10 cellular contexts compared by ENCODE assay signal in the genomic region with DNA sequence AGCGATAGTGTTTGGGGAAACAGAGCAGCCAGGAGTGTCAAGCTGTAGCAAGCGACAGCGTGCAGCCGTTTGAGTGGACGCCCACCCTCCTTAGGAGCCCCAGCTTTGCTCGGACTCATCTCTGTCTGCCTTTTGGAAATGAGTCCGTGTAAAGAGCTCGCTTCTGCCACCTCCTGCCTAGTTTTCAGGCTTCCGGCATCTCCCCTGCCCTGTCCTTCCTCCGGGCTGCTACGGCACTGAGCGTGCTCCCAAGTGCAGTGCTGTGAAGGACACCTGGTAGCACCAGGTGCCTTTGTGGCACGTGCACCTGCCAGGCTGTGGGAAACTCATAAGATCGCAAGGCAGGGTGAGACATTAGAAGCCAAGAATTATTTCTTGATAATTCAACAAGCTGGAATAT.
DNase-seq lines count a peak whose midpoint lies in the region; ATAC-seq and TF ChIP-seq lines count a peak whose summit lies in the region.
"Had no signal": no experiment of that assay in that cellular context is flagged by ENCODE, and none has a peak within 500 bp of the region (broad histone marks: within the 10 kb centered on the region; RNA-seq: fewer than 3 reads in every experiment).

No MANE protein-coding gene starts in this region.

- H3K9me3 Mint-ChIP-seq in activated naive CD4-positive, alpha-beta T cell treated with anti-CD3 and anti-CD28 coated beads, Interleukin-2, amount 50 U/mL, for 72 hours = no peaks in the 10 kb centered on the region

- 33 to 50% methylated on average over 14 of the region's 14 CpGs for WGBS in thyroid gland, 2 donors

- no peak for ATAC-seq in activated naive CD4-positive, alpha-beta T cell treated with anti-CD3 and anti-CD28 coated beads, Interleukin-2, amount 50 U/mL, for 72 hours
- ATAC-seq in HG02763 (IDR thresholded peaks at IDR 0.05; ENCODE audit: unreplicated experiment) = no peak

- H3K27me3 ChIP-seq in WERI-Rb-1 (ENCODE audit: insufficient read depth, low read depth, severe bottlenecking) = no peaks in the 10 kb centered on the region
- H3K27me3 ChIP-seq in left ventricle myocardium inferior (ENCODE audit: low read depth) = no peaks in the 10 kb centered on the region
- H3K27me3 ChIP-seq in thyroid gland = no peaks in the 10 kb centered on the region
- no peaks in the 10 kb centered on the region for H3K27me3 ChIP-seq in breast epithelium

- peak overlapping the region; percentile 71 to 85 for H3K27ac Mint-ChIP-seq in activated naive CD4-positive, alpha-beta T cell treated with anti-CD3 and anti-CD28 coated beads, Interleukin-2, amount 50 U/mL, for 72 hours

- H3K9me3 ChIP-seq in WERI-Rb-1 (ENCODE audit: severe bottlenecking) = no peaks in the 10 kb centered on the region
- no peaks in the 10 kb centered on the region for H3K9me3 ChIP-seq in left ventricle myocardium inferior (replicated peaks)
- no peaks in the 10 kb centered on the region for H3K9me3 ChIP-seq in thyroid gland
- H3K9me3 ChIP-seq in breast epithelium = no peaks in the 10 kb centered on the region
- H3K9me3 ChIP-seq: prostate gland had no signal

- intact Hi-C loops in left ventricle myocardium inferior (cut with micrococcal nuclease) (no loop called here), thyroid gland (cut with DNase I) (loop anchor here (5.0 kb wide), 1 partner anchor 112 kb away; no protein-coding TSS in a partner anchor), breast epithelium (cut with DNase I; ENCODE audit: low total_unique reads) (no loop called here)

- H3K27ac ChIP-seq in WERI-Rb-1 (no peak overlapping the region), left ventricle myocardium inferior (replicated peaks) (no peak overlapping the region), thyroid gland (no peak overlapping the region), breast epithelium (no peak overlapping the region)
- H3K27ac ChIP-seq: prostate gland had no signal

- H3K36me3 ChIP-seq in WERI-Rb-1 (peaks cover 77% of the 10 kb centered on the region), left ventricle myocardium inferior (peaks cover 61% of the 10 kb centered on the region), thyroid gland (no peaks in the 10 kb centered on the region), breast epithelium (no peaks in the 10 kb centered on the region)
- H3K36me3 ChIP-seq: prostate gland had no signal

- no peak for DNase-seq in activated naive CD4-positive, alpha-beta T cell treated with anti-CD3 and anti-CD28 coated beads, Interleukin-2, amount 50 U/mL, for 72 hours (ENCODE audit: low spot score in 2 of 2)
- no peak for DNase-seq in activated naive CD4-positive, alpha-beta T cell treated with Interleukin-2 at 50 U/mL for 16 hours
- peak; percentile 56 for DNase-seq in WERI-Rb-1
- DNase-seq in left ventricle myocardium inferior = no peak
- DNase-seq in thyroid gland = peak; percentile 49 to 64
- DNase-seq in breast epithelium (ENCODE audit: low spot score in 2 of 2) = no peak
- no peak for DNase-seq in putamen (ENCODE audit: low spot score)
- DNase-seq: kidney glomerular epithelial cell had no signal

- no peak for TF ChIP-seq POLR2A in thyroid gland (IDR thresholded peaks at IDR 0.05)
- TF ChIP-seq POLR2A in breast epithelium (IDR thresholded peaks at IDR 0.05) = no peak

- H3K4me3 ChIP-seq in WERI-Rb-1 (ENCODE audit: low read depth, low read length) (no peak overlapping the region), left ventricle myocardium inferior (no peak overlapping the region), thyroid gland (replicated peaks in 1 of 3) (no peak overlapping the region), breast epithelium (no peak overlapping the region)
- H3K4me3 ChIP-seq: prostate gland had no signal

- TF ChIP-seq CTCF in WERI-Rb-1 (IDR thresholded peaks at IDR 0.05; ENCODE audit: low read depth, low read length) (peak; percentile 35; the same call in 1 of the 2 replicates), left ventricle myocardium inferior (IDR thresholded peaks at IDR 0.05; ENCODE audit: borderline replicate concordance) (peak; percentile 38), thyroid gland (IDR thresholded peaks at IDR 0.05) (peak in 3 of 6 experiments; percentile 5 to 24 (median 23)), breast epithelium (IDR thresholded peaks at IDR 0.05) (no peak)

- H3K36me3 Mint-ChIP-seq in activated naive CD4-positive, alpha-beta T cell treated with anti-CD3 and anti-CD28 coated beads, Interleukin-2, amount 50 U/mL, for 72 hours = peaks cover 11 to 15% of the 10 kb centered on the region in 2 donors

- H3K4me1 ChIP-seq in left ventricle myocardium inferior = peaks cover 18% of the 10 kb centered on the region
- H3K4me1 ChIP-seq in thyroid gland = peaks cover 26 to 40% of the 10 kb centered on the region in 2 donors
- H3K4me1 ChIP-seq in breast epithelium = no peaks in the 10 kb centered on the region
- H3K4me1 ChIP-seq: prostate gland had no signal

Comparison
In these comparisons a context has a peak if more than half of its experiments do, and no peak if none do; other contexts are left out.
1. DNase-seq: peak in WERI-Rb-1 (single experiment) and thyroid gland (2 of 2); none in activated naive CD4-positive, alpha-beta T cell treated with anti-CD3 and anti-CD28 coated beads, Interleukin-2, amount 50 U/mL, for 72 hours (0 of 2), activated naive CD4-positive, alpha-beta T cell treated with Interleukin-2 at 50 U/mL for 16 hours (single experiment), left ventricle myocardium inferior (single experiment), breast epithelium (0 of 2) and putamen (single experiment).
2. CTCF ChIP-seq: peak in WERI-Rb-1 (single experiment) and left ventricle myocardium inferior (single experiment); none in breast epithelium (0 of 3).